9 cellular contexts compared by ENCODE assay signal in genomic region chr1:31007462-31007991, GRCh38. TPM values are rescaled to one million over a fixed set of nuclear protein-coding genes. Genes with fewer than 3 reads are reported as not detected.
DNase-seq lines count a peak whose midpoint lies in the region; ATAC-seq and TF ChIP-seq lines count a peak whose summit lies in the region.
"Had no signal": no experiment of that assay in that cellular context is flagged by ENCODE, and none has a peak within 500 bp of the region (broad histone marks: within the 10 kb centered on the region; RNA-seq: fewer than 3 reads in every experiment).

No MANE protein-coding gene starts in this region.

- 50% methylated on average over 2 of the region's 2 CpGs for WGBS in esophagus muscularis mucosa
- WGBS in psoas muscle, 3 donors: 57 to 71% (median 65%) methylated on average over 2 of the region's 2 CpGs

- H3K4me3 ChIP-seq in GM12865 (ENCODE audit: low read depth, low read length) (no peak overlapping the region), SJSA1 (no peak overlapping the region), esophagus muscularis mucosa (no peak overlapping the region), psoas muscle (no peak overlapping the region)

- H3K27ac ChIP-seq in SJSA1: peak overlapping the region; percentile 14
- H3K27ac ChIP-seq in esophagus muscularis mucosa (replicated peaks in 1 of 4): peak overlapping the region in 3 of 4 donors; percentile 20 to 35 (median 25)
- peak overlapping the region; percentile 26 for H3K27ac ChIP-seq in psoas muscle

- no peak for ATAC-seq in psoas muscle
- no peak for ATAC-seq in HG02678 (IDR thresholded peaks at IDR 0.05; ENCODE audit: unreplicated experiment)
- no peak for ATAC-seq in HG03520 (IDR thresholded peaks at IDR 0.05; ENCODE audit: unreplicated experiment)

- H3K4me1 ChIP-seq in SJSA1 (replicated peaks) (peaks cover 26% of the 10 kb centered on the region), esophagus muscularis mucosa (peaks cover 42 to 61% (median 58%) of the 10 kb centered on the region in 4 donors), psoas muscle (peaks cover 74% of the 10 kb centered on the region)

- intact Hi-C loops in esophagus muscularis mucosa (cut with DNase I): loop anchor here (5.0 kb wide), 1 partner anchor 55 kb away; no protein-coding TSS in a partner anchor
- intact Hi-C loops in psoas muscle (cut with DNase I): no loop called here

- H3K27me3 ChIP-seq in SJSA1 (replicated peaks) (no peaks in the 10 kb centered on the region), esophagus muscularis mucosa (no peaks in the 10 kb centered on the region), psoas muscle (ENCODE audit: insufficient read depth in 3 of 3, low read length in 2 of 3) (no peaks in the 10 kb centered on the region)

- peaks cover 52% of the 10 kb centered on the region for H3K36me3 ChIP-seq in SJSA1
- H3K36me3 ChIP-seq in esophagus muscularis mucosa: peaks cover 0 to 30% (median 21%) of the 10 kb centered on the region in 4 donors
- peaks cover 0 to 32% of the 10 kb centered on the region in 2 donors for H3K36me3 ChIP-seq in psoas muscle (ENCODE audit: insufficient read depth in 1 of 2, low read depth in 1 of 2)

- TF ChIP-seq EP300 in esophagus muscularis mucosa (IDR thresholded peaks at IDR 0.05): no peak

- DNase-seq in GM12865 (ENCODE audit: low read depth) (peak; percentile 24), SJSA1 (ENCODE audit: low read depth in 1 of 2, low spot score in 2 of 2) (peak; percentile 52 to 80), esophagus muscularis mucosa (ENCODE audit: extremely low spot score) (no peak), psoas muscle (no peak), NCI-H146 (lab: John Stamatoyannopoulos, UW) (no peak)
- DNase-seq in stimulated activated CD4-positive, alpha-beta T cell treated with anti-CD3 and anti-CD28 coated beads, Interleukin-1b, Interleukin-23, amount 100 ng/mL, for 48 hours: no peak
- DNase-seq: NCI-H2029 had no signal

- TF ChIP-seq CTCF in GM12865 (IDR thresholded peaks at IDR 0.05; ENCODE audit: insufficient read depth, low read depth, low read length, missing control alignments): no peak
- no peak for TF ChIP-seq CTCF in esophagus muscularis mucosa (IDR thresholded peaks at IDR 0.05)
- TF ChIP-seq CTCF in psoas muscle (IDR thresholded peaks at IDR 0.05): no peak

- no peak for TF ChIP-seq POLR2A in esophagus muscularis mucosa (IDR thresholded peaks at IDR 0.05; ENCODE audit: low read depth)

- H3K9me3 ChIP-seq in SJSA1 (replicated peaks): no peaks in the 10 kb centered on the region
- H3K9me3 ChIP-seq in esophagus muscularis mucosa: no peaks in the 10 kb centered on the region
- no peaks in the 10 kb centered on the region for H3K9me3 ChIP-seq in psoas muscle

RNA-seq across cellular contexts. Expression of gene PUM1, which starts 58.0 kb away (rescaled TPM):
- total RNA-seq in SJSA1 (2014; rRNA removed; shearing (Covaris generic)): 23.0 and 36.6 TPM in 2 replicates
- total RNA-seq in esophagus muscularis mucosa: 100 to 1,000 TPM in 1 of 4 donors, 10 to 100 TPM in 3; 71.7 to 112 (median 83.0) TPM
- total RNA-seq in psoas muscle: 10 to 100 TPM; 80.0 to 93.4 (median 81.7) TPM
- 10 to 100 TPM; 16.8 to 38.8 (median 21.2) TPM for polyA plus RNA-seq in psoas muscle

Comparison
In these comparisons a context has a peak if more than half of its experiments do, and no peak if none do; other contexts are left out.
1. DNase-seq: peak in GM12865 (single experiment) and SJSA1 (2 of 2); none in esophagus muscularis mucosa (single experiment), psoas muscle (0 of 2), NCI-H146 (single experiment) and stimulated activated CD4-positive, alpha-beta T cell treated with anti-CD3 and anti-CD28 coated beads, Interleukin-1b, Interleukin-23, amount 100 ng/mL, for 48 hours (single experiment).
2. Peak in every context shown above with its lines, with median percentiles within 50 percentile points of each other: H3K27ac ChIP-seq.